In genomic region chr1:95384570-95384969, GRCh38 we compare ENCODE assay signal across 9 cellular contexts.
DNase-seq lines count a peak whose midpoint lies in the region; ATAC-seq and TF ChIP-seq lines count a peak whose summit lies in the region.
"Had no signal": no experiment of that assay in that cellular context is flagged by ENCODE, and none has a peak within 500 bp of the region (broad histone marks: within the 10 kb centered on the region; RNA-seq: fewer than 3 reads in every experiment).

No MANE protein-coding gene starts in this region.

- DNase-seq in AG08396 (ENCODE audit: low spot score) (peak; percentile 6), HEK293T (ENCODE audit: extremely low spot score) (peak; percentile 21), left ventricle myocardium superior (peak; percentile 55), activated gamma-delta T cell treated with Interleukin-2 at 50 U/mL for 16 hours (no peak), BE2C (no peak), DMS153 treated with DMSO at 0.1 percent for 48 hours (lab: John Stamatoyannopoulos, UW; ENCODE audit: unreplicated experiment) (no peak)
- DNase-seq: NCI-H446 treated with DMSO at 0.1 percent for 48 hours had no signal

- TF ChIP-seq CTCF in BE2C (IDR thresholded peaks at IDR 0.05; ENCODE audit: low read depth, low read length): no peak

- no peak overlapping the region for H3K4me3 ChIP-seq in BE2C (ENCODE audit: low read depth, low read length)

- POLR2A ChIA-PET in HEK293T (lab: Yijun Ruan, JAX): no interaction called here

- CTCF ChIA-PET in HEK293T (lab: Yijun Ruan, JAX): no interaction called here

- peaks cover 7% of the 10 kb centered on the region for H3K36me3 ChIP-seq in BE2C

- ATAC-seq in SK-N-SH treated with all-trans-retinoic acid at 6 μM for 48 hours: no peak
- peak; percentile 48 for ATAC-seq in left ventricle myocardium superior
- ATAC-seq in GM21390 (IDR thresholded peaks at IDR 0.05; ENCODE audit: unreplicated experiment): no peak

- H3K9me3 ChIP-seq in BE2C: no peaks in the 10 kb centered on the region

- no peaks in the 10 kb centered on the region for H3K27me3 ChIP-seq in BE2C

- H3K4me1 ChIP-seq in BE2C: peaks cover 39% of the 10 kb centered on the region

- intact Hi-C loops in left ventricle myocardium superior (cut with micrococcal nuclease): no loop called here

TF ChIP-seq in HEK293T, 16 proteins besides CTCF, POLR2A, EP300 and RAD21:
- TF ChIP-seq FOXM1 (IDR thresholded peaks at IDR 0.05; ENCODE audit: borderline replicate concordance) (no peak), ARNT (IDR thresholded peaks at IDR 0.05) (no peak), FOXK2 (IDR thresholded peaks at IDR 0.05) (no peak), ZNF384 (IDR thresholded peaks at IDR 0.05) (no peak), SUZ12 (IDR thresholded peaks at IDR 0.05) (no peak), LEF1 (IDR thresholded peaks at IDR 0.05; ENCODE audit: borderline replicate concordance) (no peak), HDGF (IDR thresholded peaks at IDR 0.05; ENCODE audit: borderline replicate concordance) (no peak), ELF4 (IDR thresholded peaks at IDR 0.05) (no peak), NFRKB (IDR thresholded peaks at IDR 0.05) (no peak), L3MBTL2 (conservative IDR thresholded peaks at IDR 0.05) (no peak), CTBP1 (IDR thresholded peaks at IDR 0.05; ENCODE audit: borderline replicate concordance) (no peak), SP1 (IDR thresholded peaks at IDR 0.05) (no peak), FOXA1 (IDR thresholded peaks at IDR 0.05) (no peak), PKNOX1 (IDR thresholded peaks at IDR 0.05) (no peak), TARDBP (IDR thresholded peaks at IDR 0.05) (no peak), BHLHE40 (IDR thresholded peaks at IDR 0.05; ENCODE audit: borderline replicate concordance) (no peak)
TF ChIP-seq in HEK293T: peak in this region for 0.

TF ChIP-seq in SK-N-SH treated with all-trans-retinoic acid at 6 μM for 48 hours, 23 proteins besides CTCF, POLR2A, EP300 and RAD21:
- TF ChIP-seq CREB5 (CRISPR knock-in tag; IDR thresholded peaks at IDR 0.05; ENCODE audit: low read depth) (no peak), SNAI2 (CRISPR knock-in tag; IDR thresholded peaks at IDR 0.05) (peak; percentile 83)

Comparison
In these comparisons a context has a peak if more than half of its experiments do, and no peak if none do; other contexts are left out.
1. DNase-seq: peak in AG08396 (single experiment), HEK293T (single experiment) and left ventricle myocardium superior (single experiment); none in activated gamma-delta T cell treated with Interleukin-2 at 50 U/mL for 16 hours (single experiment), BE2C (single experiment) and DMS153 treated with DMSO at 0.1 percent for 48 hours (single experiment).